ENCODE assay signal across 11 cellular contexts in the genomic region with DNA sequence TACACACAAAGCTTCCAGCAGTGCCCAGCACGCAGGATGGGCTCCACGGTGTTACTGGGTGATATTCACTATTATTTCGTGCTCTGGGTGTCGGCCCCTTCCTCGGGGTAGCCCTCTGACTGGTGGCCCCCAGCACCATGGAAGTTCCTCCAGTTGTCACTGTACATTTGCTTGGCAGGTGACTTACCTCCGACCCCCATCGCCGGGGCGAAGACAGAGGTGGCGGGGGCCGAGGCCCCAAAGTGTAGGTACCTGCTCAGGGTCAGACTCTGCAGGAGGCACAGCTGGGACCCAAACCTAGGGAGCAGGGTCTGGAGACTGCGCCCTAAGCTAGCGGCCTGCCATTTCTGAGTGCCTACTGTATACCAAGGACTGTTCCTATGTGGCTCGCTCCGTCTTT.
A peak's percentile ranks its signal among the peaks of the same experiment; 100 is the strongest.
DNase-seq lines count a peak whose midpoint lies in the region; ATAC-seq and TF ChIP-seq lines count a peak whose summit lies in the region.
"Had no signal": no experiment of that assay in that cellular context is flagged by ENCODE, and none has a peak within 500 bp of the region (broad histone marks: within the 10 kb centered on the region; RNA-seq: fewer than 3 reads in every experiment).

No MANE protein-coding gene starts in this region.

- H3K27ac Mint-ChIP-seq in brain (peak overlapping the region; percentile 53 to 95 (median 88)), natural killer cell (no peak overlapping the region)

- peaks cover 22% of the 10 kb centered on the region for H3K79me2 ChIP-seq in Karpas-422 (ENCODE audit: low read length)

- H3K27ac ChIP-seq in Karpas-422 (ENCODE audit: low read length) (peak overlapping the region; percentile 97), muscle layer of duodenum (ENCODE audit: low read length) (peak overlapping the region; percentile 73), thyroid gland (peak overlapping the region; percentile 58 to 87 (median 77))
- H3K27ac ChIP-seq: WERI-Rb-1 had no signal

- H3K27me3 ChIP-seq in Karpas-422 (ENCODE audit: low read length) (no peaks in the 10 kb centered on the region), muscle layer of duodenum (ENCODE audit: low read depth, low read length) (no peaks in the 10 kb centered on the region), thyroid gland (no peaks in the 10 kb centered on the region)

- no peak overlapping the region for H3K9ac ChIP-seq in Karpas-422 (ENCODE audit: low read length)

- H3K9me3 ChIP-seq in Karpas-422 (ENCODE audit: low read length) = no peaks in the 10 kb centered on the region
- no peaks in the 10 kb centered on the region for H3K9me3 ChIP-seq in muscle layer of duodenum (ENCODE audit: control insufficient read depth in 1 of 2, low read length in 2 of 2)
- H3K9me3 ChIP-seq in thyroid gland = no peaks in the 10 kb centered on the region

- ATAC-seq in natural killer cell = no peak
- no peak for ATAC-seq in activated CD4-positive, CD25-positive, alpha-beta regulatory T cell treated with anti-CD3 and anti-CD28 coated beads, Interleukin-2, amount 50 U/mL, for 24 hours

- H3K36me3 Mint-ChIP-seq in brain (peaks cover 12% of the 10 kb centered on the region), natural killer cell (no peaks in the 10 kb centered on the region)

- H3K4me3 ChIP-seq in Karpas-422 (ENCODE audit: low read length) (no peak overlapping the region), muscle layer of duodenum (ENCODE audit: low read depth in 1 of 2, low read length in 2 of 2) (no peak overlapping the region), thyroid gland (replicated peaks in 1 of 3) (no peak overlapping the region)

- DNase-seq in Karpas-422 (no peak), thyroid gland (no peak), natural killer cell (no peak), activated T-cell treated with anti-CD3 and anti-CD28 coated beads for 4 hours (no peak)
- DNase-seq: amniotic stem cell; stimulated activated CD4-positive, alpha-beta T cell treated with anti-CD3 and anti-CD28 coated beads, Interleukin-4, amount 100 ng/mL, for 1 hour; stimulated activated naive CD4-positive, alpha-beta T cell treated with Interleukin-2 at 50 U/mL for 16 hours; WERI-Rb-1 had no signal

- H3K4me1 Mint-ChIP-seq in brain = peaks cover 80% of the 10 kb centered on the region
- H3K4me1 Mint-ChIP-seq in natural killer cell = peaks cover 36 to 53% of the 10 kb centered on the region in 2 donors

- peak overlapping the region; percentile 80 for H3K4me2 ChIP-seq in Karpas-422 (ENCODE audit: low read depth, low read length, poor library complexity, severe bottlenecking)

- H3K4me1 ChIP-seq in Karpas-422 (ENCODE audit: low read length) = peaks cover 72% of the 10 kb centered on the region
- peaks cover 36 to 90% of the 10 kb centered on the region in 2 donors for H3K4me1 ChIP-seq in muscle layer of duodenum (ENCODE audit: control insufficient read depth in 1 of 2, insufficient read depth in 2 of 2, low read length in 2 of 2)
- H3K4me1 ChIP-seq in thyroid gland = peaks cover 25 to 52% of the 10 kb centered on the region in 2 donors

- intact Hi-C loops in thyroid gland (cut with DNase I) = no loop called here
- intact Hi-C loops in natural killer cell (cut with micrococcal nuclease) = no loop called here

- H3K4me3 Mint-ChIP-seq in brain (no peak overlapping the region), natural killer cell (no peak overlapping the region)

- H2AFZ ChIP-seq in Karpas-422 (ENCODE audit: low read length) = no peak overlapping the region

- 91 to 97% methylated on average over 12 to 15 of the region's 15 CpGs for WGBS in thyroid gland, 2 donors

- H3K9me3 Mint-ChIP-seq in brain (no peaks in the 10 kb centered on the region), natural killer cell (no peaks in the 10 kb centered on the region)

- no peaks in the 10 kb centered on the region for H3K9me2 ChIP-seq in Karpas-422 (replicated peaks; ENCODE audit: insufficient read depth, low read length)

- 0 out of 2 replicates have a peak, but pooled peaks cover 11% of the 10 kb centered on the region for H4K20me1 ChIP-seq in Karpas-422 (ENCODE audit: insufficient read depth, low read depth, low read length)

- H3K36me3 ChIP-seq in Karpas-422 (ENCODE audit: insufficient read depth, low read length) (no peaks in the 10 kb centered on the region; the same call in 1 of the 2 replicates), muscle layer of duodenum (ENCODE audit: control insufficient read depth in 1 of 2, insufficient read depth in 2 of 2, low read length in 2 of 2) (peaks cover 13 to 21% of the 10 kb centered on the region in 2 donors), thyroid gland (peaks cover 8% of the 10 kb centered on the region in 2 donors)

- H3K27me3 Mint-ChIP-seq in brain = no peaks in the 10 kb centered on the region
- H3K27me3 Mint-ChIP-seq in natural killer cell (ENCODE audit: low read depth in 2 of 2) = no peaks in the 10 kb centered on the region

- TF ChIP-seq POLR2A in thyroid gland (IDR thresholded peaks at IDR 0.05) = no peak

- TF ChIP-seq CTCF in brain (conservative IDR thresholded peaks at IDR 0.05) = no peak
- no peak for TF ChIP-seq CTCF in thyroid gland (IDR thresholded peaks at IDR 0.05)
- TF ChIP-seq CTCF in natural killer cell (IDR thresholded peaks at IDR 0.05) = no peak

Comparison
In these comparisons a context has a peak if more than half of its experiments do, and no peak if none do; other contexts are left out.
1. H3K27ac Mint-ChIP-seq: peak in brain (5 of 5); none in natural killer cell (0 of 2).
2. Peak in every context shown above with its lines, with median percentiles within 50 percentile points of each other: H3K27ac ChIP-seq.